In the genomic region with DNA sequence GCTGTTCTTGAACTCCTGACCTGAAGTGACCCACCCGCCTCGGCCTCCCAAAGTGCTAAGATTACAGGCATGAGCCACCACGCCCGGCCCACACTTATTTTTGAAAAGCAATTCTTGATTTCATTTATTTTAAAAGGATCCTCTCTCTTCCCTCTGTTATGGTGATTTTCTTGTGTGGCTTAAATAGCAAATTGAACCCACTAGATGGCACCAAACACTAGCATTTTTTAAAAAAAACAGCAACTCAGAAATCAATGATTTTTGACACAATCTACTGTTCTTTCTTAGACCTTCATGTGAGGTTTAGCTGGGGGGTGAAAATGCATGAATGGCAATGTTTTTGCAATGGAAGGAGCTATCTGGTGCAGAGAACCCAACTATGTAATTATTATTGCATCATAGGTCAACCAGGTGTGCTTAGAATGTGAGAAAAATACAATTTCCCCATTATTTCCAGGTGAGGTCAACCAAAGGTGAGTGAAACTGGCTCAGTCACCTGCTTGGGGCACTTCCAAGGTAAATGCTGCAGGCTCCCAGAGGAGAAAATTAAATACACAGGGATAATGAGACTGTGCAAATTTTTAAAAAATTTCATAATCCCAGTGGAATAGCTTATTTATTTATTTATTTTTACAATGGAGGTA, we compare ENCODE assay signal across 8 cellular contexts.
DNase-seq lines count a peak whose midpoint lies in the region; ATAC-seq and TF ChIP-seq lines count a peak whose summit lies in the region.

No MANE protein-coding gene starts in this region.

- H3K9me3 ChIP-seq in OCI-LY7 (ENCODE audit: low read length), result no peaks in the 10 kb centered on the region

- no peaks in the 10 kb centered on the region for H3K4me1 ChIP-seq in OCI-LY7 (ENCODE audit: insufficient read depth, low read length, poor library complexity, severe bottlenecking)

- no peak overlapping the region for H3K27ac ChIP-seq in OCI-LY7 (ENCODE audit: low read depth, low read length, poor library complexity, severe bottlenecking)

- intact Hi-C loops in OCI-LY7 (cut with micrococcal nuclease; ENCODE audit: unreplicated experiment), result no loop called here

- CTCF ChIA-PET in OCI-LY7 (lab: Charles Lee; ENCODE audit: unreplicated experiment), result no interaction called here

- no peaks in the 10 kb centered on the region for H3K9me2 ChIP-seq in OCI-LY7 (ENCODE audit: insufficient read depth, low read length)

- no peaks in the 10 kb centered on the region for H3K79me2 ChIP-seq in OCI-LY7 (ENCODE audit: insufficient read depth, low read depth, low read length)

- H3K4me2 ChIP-seq in OCI-LY7 (ENCODE audit: low read length), result no peak overlapping the region

- BruUV-seq in OCI-LY7 (replicated peaks; lab: Mats Ljungman, UMichigan), result no TSS peak

- no peaks in the 10 kb centered on the region for H4K20me1 ChIP-seq in OCI-LY7 (ENCODE audit: insufficient read depth, low read length)

- no peak overlapping the region for H2AFZ ChIP-seq in OCI-LY7 (ENCODE audit: low read length)

- no peaks in the 10 kb centered on the region for H3K36me3 ChIP-seq in OCI-LY7 (ENCODE audit: insufficient read depth, low read length)

- H3K4me3 ChIP-seq in OCI-LY7 (ENCODE audit: low read depth, low read length, poor library complexity, severe bottlenecking) (no peak overlapping the region), foreskin fibroblast (ENCODE audit: low read depth in 1 of 2, low read length in 2 of 2) (no peak overlapping the region)

- peak; percentile 58 for ATAC-seq in GM18867 (IDR thresholded peaks at IDR 0.05; ENCODE audit: unreplicated experiment)
- ATAC-seq in HG02938 (IDR thresholded peaks at IDR 0.05; ENCODE audit: unreplicated experiment), result no peak

- DNase-seq in AG08396 (ENCODE audit: low spot score) (peak; percentile 27), OCI-LY7 (ENCODE audit: low spot score) (peak; percentile 21), foreskin fibroblast (peak in 1 of 2 donors; percentile 12), SHP77 (lab: John Stamatoyannopoulos, UW) (no peak)
- no peak for DNase-seq in activated CD4-positive, CD25-positive, alpha-beta regulatory T cell treated with anti-CD3 and anti-CD28 coated beads, Interleukin-2, amount 50 U/mL, for 72 hours
- DNase-seq in activated CD8-positive, alpha-beta memory T cell treated with anti-CD3 and anti-CD28 coated beads, Interleukin-2, amount 50 U/mL, for 48 hours, result no peak

- TF ChIP-seq CTCF in OCI-LY7 (conservative IDR thresholded peaks at IDR 0.05; ENCODE audit: low read length) (peak; percentile 69), foreskin fibroblast (IDR thresholded peaks at IDR 0.05; ENCODE audit: low read depth, low read length) (peak; percentile 30)

- POLR2A ChIA-PET in OCI-LY7 (lab: Charles Lee), result interaction anchor here (0.6 kb wide), 1 partner anchor 482 kb away, joined by 3 read pairs; no protein-coding TSS in a partner anchor

Comparison
In these comparisons a context has a peak if more than half of its experiments do, and no peak if none do; other contexts are left out.
1. DNase-seq: peak in AG08396 (single experiment) and OCI-LY7 (single experiment); none in SHP77 (0 of 2), activated CD4-positive, CD25-positive, alpha-beta regulatory T cell treated with anti-CD3 and anti-CD28 coated beads, Interleukin-2, amount 50 U/mL, for 72 hours (single experiment) and activated CD8-positive, alpha-beta memory T cell treated with anti-CD3 and anti-CD28 coated beads, Interleukin-2, amount 50 U/mL, for 48 hours (single experiment).